ENCODE assay signal across 10 cellular contexts in genomic region chr14:29521526-29522137, GRCh38.
A peak's percentile ranks its signal among the peaks of the same experiment; 100 is the strongest.
DNase-seq lines count a peak whose midpoint lies in the region; ATAC-seq and TF ChIP-seq lines count a peak whose summit lies in the region.
"Had no signal": no experiment of that assay in that cellular context is flagged by ENCODE, and none has a peak within 500 bp of the region (broad histone marks: within the 10 kb centered on the region; RNA-seq: fewer than 3 reads in every experiment).

No MANE protein-coding gene starts in this region.

- DNase-seq in GM12865 (ENCODE audit: low read depth) (peak; percentile 6), LNCaP clone FGC (ENCODE audit: low read depth) (no peak), T1000 (lab: John Stamatoyannopoulos, UW) (peak; percentile 10), kidney glomerular epithelial cell (lab: John Stamatoyannopoulos, UW) (peak; percentile 2), Right ventricle myocardium superior (no peak), upper lobe of right lung (no peak)
- DNase-seq: hypothalamus; stimulated activated CD4-positive, alpha-beta T cell treated with anti-CD3 and anti-CD28 coated beads, Interleukin-4, amount 100 ng/mL, for 24 hours had no signal

- no peaks in the 10 kb centered on the region for H3K27me3 ChIP-seq in upper lobe of right lung

- ATAC-seq in Right ventricle myocardium superior (ENCODE audit: poor library complexity), result no peak
- no peak for ATAC-seq in HG03469 (IDR thresholded peaks at IDR 0.05; ENCODE audit: unreplicated experiment)
- no peak for ATAC-seq in upper lobe of right lung
- ATAC-seq: activated T-cell treated with anti-CD3 and anti-CD28 coated beads, Interleukin-2, amount 50 U/mL, for 72 hours had no signal

- no peak overlapping the region for H3K27ac ChIP-seq in upper lobe of right lung

- TF ChIP-seq CTCF in GM12865 (IDR thresholded peaks at IDR 0.05; ENCODE audit: insufficient read depth, low read depth, low read length, missing control alignments), result peak; percentile 14
- peak; percentile 57 for TF ChIP-seq CTCF in LNCaP clone FGC (IDR thresholded peaks at IDR 0.05; ENCODE audit: control insufficient read depth, extremely low read depth, insufficient read depth)
- TF ChIP-seq CTCF in upper lobe of right lung (IDR thresholded peaks at IDR 0.05), result no peak

- no peaks in the 10 kb centered on the region for H3K9me3 ChIP-seq in upper lobe of right lung

- no peaks in the 10 kb centered on the region for H3K36me3 ChIP-seq in upper lobe of right lung

- no peak overlapping the region for H3K4me3 ChIP-seq in GM12865 (ENCODE audit: low read depth, low read length)
- no peak overlapping the region for H3K4me3 ChIP-seq in LNCaP clone FGC (ENCODE audit: low read depth, low read length)
- no peak overlapping the region for H3K4me3 ChIP-seq in upper lobe of right lung

- intact Hi-C loops in Right ventricle myocardium superior (cut with DNase I) (no loop called here), upper lobe of right lung (cut with DNase I) (no loop called here)

- H3K4me1 ChIP-seq in upper lobe of right lung, result no peaks in the 10 kb centered on the region

Comparison
In these comparisons a context has a peak if more than half of its experiments do, and no peak if none do; other contexts are left out.
1. DNase-seq: peak in GM12865 (single experiment), T1000 (single experiment) and kidney glomerular epithelial cell (single experiment); none in LNCaP clone FGC (single experiment), Right ventricle myocardium superior (single experiment) and upper lobe of right lung (single experiment).